Comparison of ENCODE assay signal across 27 cellular contexts in genomic region chr5:108271127-108271526, GRCh38.
"Had no signal": no experiment of that assay in that cellular context is flagged by ENCODE, and none has a peak within 500 bp of the region (broad histone marks: within the 10 kb centered on the region; RNA-seq: fewer than 3 reads in every experiment).

No MANE protein-coding gene starts in this region.

- H3K4me2 ChIP-seq: hepatocyte, neural progenitor cell, smooth muscle cell had no signal

- H3K9ac ChIP-seq: neural progenitor cell, parathyroid adenoma had no signal

- H3K27me3 ChIP-seq: dorsolateral prefrontal cortex, gastrocnemius medialis, hepatocyte, left lung, neural progenitor cell, right lobe of liver, suprapubic skin, transverse colon, upper lobe of right lung, uterus had no signal

- H3K4me1 ChIP-seq: gastrocnemius medialis, left lung, right lobe of liver, suprapubic skin, transverse colon, upper lobe of right lung, uterus had no signal

- H3K79me2 ChIP-seq: hepatocyte, parathyroid adenoma had no signal

- DNase-seq: dorsolateral prefrontal cortex; effector CD4-positive, alpha-beta T cell; foreskin fibroblast; gastrocnemius medialis; head of caudate nucleus; left cardiac atrium; left lung; mesenchymal stem cell; mucosa of descending colon; naive B cell; right lobe of liver; stimulated activated CD4-positive, alpha-beta T cell treated with anti-CD3 and anti-CD28 coated beads, Interleukin-12 subunit alpha, Interleukin-12 subunit beta, amount 100 ng/mL, for 4 hours; stimulated activated CD4-positive, alpha-beta T cell treated with anti-CD3 and anti-CD28 coated beads, Interleukin-1b, Interleukin-23, amount 100 ng/mL, for 48 hours; stimulated activated CD4-positive, alpha-beta T cell treated with anti-CD3 and anti-CD28 coated beads, Interleukin-4, amount 100 ng/mL, for 1 hour; stimulated activated CD8-positive, alpha-beta memory T cell treated with anti-CD3 and anti-CD28 coated beads, Interleukin-4, amount 100 ng/mL, for 48 hours; stimulated activated naive CD4-positive, alpha-beta T cell; stimulated activated naive CD8-positive, alpha-beta T cell treated with anti-CD3 and anti-CD28 coated beads, Interleukin-15, amount 100 ng/mL, for 72 hours; transverse colon; upper lobe of right lung; uterus had no signal

- ATAC-seq: esophagus mucosa; gastrocnemius medialis; left cardiac atrium; left lung; mucosa of descending colon; natural killer cell treated with Interleukin-12 subunit alpha and Interleukin-12 subunit beta and Interleukin-15 and Interleukin-18, amount 100 ng/mL, for 72 hours; right lobe of liver; stimulated activated naive CD8-positive, alpha-beta T cell treated with anti-CD3 and anti-CD28 coated beads, Interleukin-15, amount 100 ng/mL, for 72 hours; upper lobe of right lung had no signal

- H3K27ac ChIP-seq: dorsolateral prefrontal cortex, gastrocnemius medialis, hepatocyte, left lung, neural progenitor cell, parathyroid adenoma, right lobe of liver, suprapubic skin, transverse colon, upper lobe of right lung, uterus had no signal

- H3K9me3 ChIP-seq: gastrocnemius medialis, left lung, mucosa of descending colon, right lobe of liver, suprapubic skin, transverse colon, upper lobe of right lung, uterus had no signal

- H3K36me3 ChIP-seq: gastrocnemius medialis, left lung, neural progenitor cell, right lobe of liver, suprapubic skin, transverse colon, upper lobe of right lung, uterus had no signal

- H2AFZ ChIP-seq: hepatocyte, neural progenitor cell, parathyroid adenoma had no signal

- H3K4me3 ChIP-seq: dorsolateral prefrontal cortex, gastrocnemius medialis, hepatocyte, left lung, mucosa of descending colon, neural progenitor cell, right lobe of liver, smooth muscle cell, suprapubic skin, transverse colon, upper lobe of right lung, uterus had no signal
